8 cellular contexts compared by ENCODE assay signal in the genomic region with DNA sequence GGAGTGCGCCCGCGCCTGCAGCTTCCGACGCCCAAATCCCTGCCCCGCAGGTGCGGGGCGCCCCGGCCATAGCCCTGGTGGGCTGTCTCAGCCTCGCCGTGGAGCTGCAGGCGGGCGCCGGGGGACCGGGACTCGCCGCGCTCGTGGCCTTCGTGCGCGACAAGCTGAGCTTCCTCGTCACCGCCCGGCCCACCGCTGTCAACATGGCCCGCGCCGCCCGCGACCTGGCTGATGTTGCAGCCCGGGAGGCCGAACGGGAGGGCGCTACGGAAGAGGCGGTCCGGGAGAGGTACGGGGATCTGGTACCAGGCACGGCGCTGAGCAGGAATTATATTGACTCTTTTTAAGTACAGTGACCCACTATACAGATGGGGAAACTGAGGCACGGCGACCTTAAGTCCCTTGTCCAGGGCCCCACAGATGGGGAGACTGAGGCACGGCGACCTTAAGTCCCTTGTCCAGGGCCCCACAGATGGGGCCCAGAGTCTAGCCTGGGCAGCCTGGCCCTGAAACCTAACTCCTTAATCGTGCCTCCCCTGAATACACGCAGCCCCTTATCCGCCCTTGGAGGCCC. TPM values are rescaled to one million over a fixed set of nuclear protein-coding genes. Genes with fewer than 3 reads are reported as not detected.
DNase-seq lines count a peak whose midpoint lies in the region; ATAC-seq and TF ChIP-seq lines count a peak whose summit lies in the region.

No MANE protein-coding gene starts in this region.

- H3K27me3 ChIP-seq in ascending aorta (no peaks in the 10 kb centered on the region), iPS-15b (ENCODE audit: control insufficient read depth, insufficient read depth, low read length) (no peaks in the 10 kb centered on the region)

- peak overlapping the region; percentile 73 to 74 for H3K27ac ChIP-seq in ascending aorta

- TF ChIP-seq CTCF in ascending aorta (IDR thresholded peaks at IDR 0.05) = no peak

- H3K9ac ChIP-seq in iPS-15b (ENCODE audit: low read depth, low read length) = no peak overlapping the region

- ATAC-seq in GM19463 (IDR thresholded peaks at IDR 0.05; ENCODE audit: unreplicated experiment) = peak; percentile 29
- no peak for ATAC-seq in HG03196 (IDR thresholded peaks at IDR 0.05; ENCODE audit: unreplicated experiment)

- H3K4me1 ChIP-seq in ascending aorta (peaks cover 4 to 9% of the 10 kb centered on the region in 2 donors), iPS-15b (ENCODE audit: control insufficient read depth, insufficient read depth, low read length) (no peaks in the 10 kb centered on the region)

- intact Hi-C loops in ascending aorta (cut with DNase I) = loop anchor here (1.0 to 2.0 kb wide), 2 partner anchors 16 to 17 kb away; no protein-coding TSS in a partner anchor

- H3K4me3 ChIP-seq in ascending aorta (peak overlapping the region; percentile 86 to 90), iPS-15b (ENCODE audit: low read depth, low read length) (peak overlapping the region; percentile 63)

- DNase-seq in RPMI7951 (ENCODE audit: low read depth) = peak; percentile 18
- DNase-seq in ascending aorta (ENCODE audit: low spot score in 2 of 2) = no peak
- DNase-seq in stimulated activated CD4-positive, alpha-beta T cell treated with anti-CD3 and anti-CD28 coated beads, Interleukin-12 subunit alpha, Interleukin-12 subunit beta, amount 100 ng/mL, for 4 hours = peak; percentile 34
- no peak for DNase-seq in NCI-H1436 (lab: John Stamatoyannopoulos, UW)
- DNase-seq in epidermal melanocyte (ENCODE audit: insufficient read length, low spot score) = no peak

- no peaks in the 10 kb centered on the region for H3K9me3 ChIP-seq in ascending aorta
- H3K9me3 ChIP-seq in iPS-15b (ENCODE audit: control insufficient read depth, insufficient read depth, low read length) = no peaks in the 10 kb centered on the region

- H3K36me3 ChIP-seq in ascending aorta = peaks cover 48 to 56% of the 10 kb centered on the region in 2 donors
- H3K36me3 ChIP-seq in iPS-15b (ENCODE audit: control insufficient read depth, insufficient read depth, low read length) = peaks cover 13% of the 10 kb centered on the region

RNA-seq across cellular contexts. Expression of gene MRI1, which starts 0.6 kb away (rescaled TPM):
- 24.9 and 52.5 TPM in 2 replicates for total RNA-seq in RPMI7951 (2014; rRNA removed; shearing (Covaris generic))
- 89.9 TPM for total RNA-seq in ascending aorta

RNA-seq across cellular contexts. Expression of gene C19orf53, which starts 9.3 kb away (rescaled TPM):
- 213 and 223 TPM in 2 replicates for total RNA-seq in RPMI7951 (2014; rRNA removed; shearing (Covaris generic))
- 163 TPM for total RNA-seq in ascending aorta

RNA-seq across cellular contexts. Expression of gene ZSWIM4, which starts 30.3 kb away (rescaled TPM):
- total RNA-seq in RPMI7951 (2014; rRNA removed; shearing (Covaris generic)) = 2.8 TPM in 2 replicates
- total RNA-seq in ascending aorta = 23.2 TPM

Comparison
In these comparisons a context has a peak if more than half of its experiments do, and no peak if none do; other contexts are left out.
1. DNase-seq: peak in RPMI7951 (single experiment) and stimulated activated CD4-positive, alpha-beta T cell treated with anti-CD3 and anti-CD28 coated beads, Interleukin-12 subunit alpha, Interleukin-12 subunit beta, amount 100 ng/mL, for 4 hours (single experiment); none in ascending aorta (0 of 2), NCI-H1436 (single experiment) and epidermal melanocyte (single experiment).